In the genomic region with DNA sequence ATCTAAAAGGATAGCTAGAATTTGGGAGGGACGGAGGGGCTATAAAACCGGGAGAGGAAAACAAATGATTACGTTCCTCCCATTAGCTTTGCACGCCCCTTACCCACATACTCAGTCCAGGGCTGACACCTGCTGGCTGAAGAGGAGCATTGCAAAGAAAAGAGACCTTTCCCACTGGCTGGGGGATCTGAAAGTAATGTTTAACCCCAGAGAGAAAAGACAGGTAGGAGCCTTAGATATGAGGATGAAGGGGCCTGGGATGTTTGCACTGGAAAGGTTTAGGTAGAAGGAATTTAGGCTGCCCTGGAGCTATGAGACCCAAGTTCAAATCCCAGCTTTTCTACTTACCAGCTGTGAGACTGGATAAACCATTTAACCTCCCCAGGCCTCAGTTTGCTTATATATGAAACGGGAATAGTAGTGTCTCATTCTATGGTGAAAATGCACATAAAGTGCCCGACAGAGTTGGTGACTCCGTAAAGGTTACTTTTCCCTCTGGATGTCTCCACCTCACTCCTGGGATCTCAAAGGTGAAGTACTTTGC, we compare ENCODE assay signal across 8 cellular contexts.
DNase-seq lines count a peak whose midpoint lies in the region; ATAC-seq and TF ChIP-seq lines count a peak whose summit lies in the region.

No MANE protein-coding gene starts in this region.

- H3K4me3 ChIP-seq in mesendoderm (ENCODE audit: low read length) (no peak overlapping the region), thyroid gland (replicated peaks in 1 of 3) (no peak overlapping the region)

- H2BK15ac ChIP-seq in mesendoderm (replicated peaks; ENCODE audit: low read depth), result no peak overlapping the region

- H3K4me3 Mint-ChIP-seq in endothelial cell (ENCODE audit: unreplicated experiment), result no peak overlapping the region

- H4K8ac ChIP-seq in mesendoderm (ENCODE audit: low read depth, low read length), result no peak overlapping the region

- H3K23ac ChIP-seq in mesendoderm (ENCODE audit: low read length), result no peak overlapping the region

- H3K18ac ChIP-seq in mesendoderm (ENCODE audit: low read length), result peak overlapping the region; percentile 52

- no peak overlapping the region for H2BK120ac ChIP-seq in mesendoderm (ENCODE audit: low read depth, low read length)

- peak; percentile 59 for ATAC-seq in HG02610 (IDR thresholded peaks at IDR 0.05; ENCODE audit: unreplicated experiment)

- no CpG with 5 or more reads among the region's 7 CpGs for WGBS in mesendoderm (ENCODE audit: extremely low coverage, insufficient coverage, low lambda C conversion rate)
- 20 to 23% methylated on average over 7 of the region's 7 CpGs for WGBS in thyroid gland, 2 donors

- H3K4me2 ChIP-seq in mesendoderm (ENCODE audit: low read length), result peak overlapping the region; percentile 72

- no peaks in the 10 kb centered on the region for H3K36me3 Mint-ChIP-seq in endothelial cell (ENCODE audit: low read depth, unreplicated experiment)

- H3K36me3 ChIP-seq in mesendoderm (ENCODE audit: control insufficient read depth, insufficient read depth, low read length) (no peaks in the 10 kb centered on the region), thyroid gland (no peaks in the 10 kb centered on the region)

- no peaks in the 10 kb centered on the region for H3K9me3 Mint-ChIP-seq in endothelial cell (ENCODE audit: unreplicated experiment)

- TF ChIP-seq POLR2A in thyroid gland (IDR thresholded peaks at IDR 0.05), result no peak

- no peak overlapping the region for H3K27ac Mint-ChIP-seq in endothelial cell (ENCODE audit: unreplicated experiment)

- H3K4me1 ChIP-seq in mesendoderm (ENCODE audit: control insufficient read depth, low read depth, low read length) (peaks cover 18% of the 10 kb centered on the region), thyroid gland (peaks cover 6 to 10% of the 10 kb centered on the region in 2 donors)

- H3K27me3 ChIP-seq in mesendoderm (ENCODE audit: insufficient read depth, low read length, poor library complexity), result no peaks in the 10 kb centered on the region
- no peaks in the 10 kb centered on the region for H3K27me3 ChIP-seq in thyroid gland

- H4K5ac ChIP-seq in mesendoderm (ENCODE audit: low read length), result no peak overlapping the region

- DNase-seq in 8988T (peak; percentile 48), GM03348 (ENCODE audit: low spot score) (peak; percentile 88), NCI-H1930 (lab: John Stamatoyannopoulos, UW) (peak; percentile 38 to 49), UCSD-AML1 (lab: John Stamatoyannopoulos, UW; ENCODE audit: unreplicated experiment) (peak; percentile 34), endothelial cell (ENCODE audit: low spot score) (peak; percentile 73), mesendoderm (peak; percentile 83), thyroid gland (peak; percentile 29 to 55)

- no peak overlapping the region for H2BK5ac ChIP-seq in mesendoderm (ENCODE audit: low read length)

- H3K56ac ChIP-seq in mesendoderm (ENCODE audit: low read length), result peak overlapping the region; percentile 81

- intact Hi-C loops in thyroid gland (cut with DNase I), result loop anchor here (5.0 kb wide), 1 partner anchor 1433 kb away; no protein-coding TSS in a partner anchor

- no peaks in the 10 kb centered on the region for H3K79me2 ChIP-seq in mesendoderm (ENCODE audit: control insufficient read depth, insufficient read depth, low read length)

- H3K27me3 Mint-ChIP-seq in endothelial cell (ENCODE audit: unreplicated experiment), result peaks cover 10% of the 10 kb centered on the region

- no peak overlapping the region for H3K4ac ChIP-seq in mesendoderm (ENCODE audit: low read depth, low read length)

- H3K4me1 Mint-ChIP-seq in endothelial cell (ENCODE audit: unreplicated experiment), result peaks cover 15% of the 10 kb centered on the region

- H3K9ac ChIP-seq in mesendoderm (ENCODE audit: low read length), result no peak overlapping the region

- H3K9me3 ChIP-seq in thyroid gland, result no peaks in the 10 kb centered on the region

- TF ChIP-seq CTCF in endothelial cell (IDR thresholded peaks at IDR 0.05; ENCODE audit: unreplicated experiment) (peak; percentile 89), thyroid gland (IDR thresholded peaks at IDR 0.05) (peak in 5 of 6 experiments; percentile 67 to 92 (median 80))

- no peak overlapping the region for H2AK5ac ChIP-seq in mesendoderm (ENCODE audit: low read length)

- H3K79me1 ChIP-seq in mesendoderm (ENCODE audit: low read length), result no peaks in the 10 kb centered on the region

- no peak overlapping the region for H3K27ac ChIP-seq in mesendoderm (ENCODE audit: low read depth, low read length)
- H3K27ac ChIP-seq in thyroid gland, result no peak overlapping the region

Comparison
In these comparisons a context has a peak if more than half of its experiments do, and no peak if none do; other contexts are left out.
1. DNase-seq: peak in every context shown above with its lines; median percentile 88 in GM03348; 83 in mesendoderm; 73 in endothelial cell; 48 in 8988T; 44 in NCI-H1930; 42 in thyroid gland; 34 in UCSD-AML1.